ENCODE assay signal across 8 cellular contexts in genomic region chr2:237291138-237291792, GRCh38.
DNase-seq lines count a peak whose midpoint lies in the region; ATAC-seq lines count a peak whose summit lies in the region.

No MANE protein-coding gene starts in this region.

- no peaks in the 10 kb centered on the region for H3K9me3 Mint-ChIP-seq in activated CD4-positive, alpha-beta T cell treated with anti-CD3 and anti-CD28 coated beads, Interleukin-2, amount 10 ng/mL, durations not matched to agents 24 days and 14 days
- peaks cover 2% of the 10 kb centered on the region for H3K9me3 Mint-ChIP-seq in activated CD4-positive, alpha-beta T cell treated with anti-CD3 and anti-CD28 coated beads, Interleukin-2, amount 10 ng/mL, durations not matched to agents 7 days and 5 days

- peak overlapping the region; percentile 16 for H3K4me3 Mint-ChIP-seq in activated CD4-positive, alpha-beta T cell treated with anti-CD3 and anti-CD28 coated beads, Interleukin-2, amount 10 ng/mL, durations not matched to agents 24 days and 14 days
- no peak overlapping the region for H3K4me3 Mint-ChIP-seq in activated CD4-positive, alpha-beta T cell treated with anti-CD3 and anti-CD28 coated beads, Interleukin-2, amount 10 ng/mL, durations not matched to agents 7 days and 5 days

- intact Hi-C loops in activated CD4-positive, alpha-beta T cell treated with anti-CD3 and anti-CD28 coated beads, Interleukin-2, amount 10 ng/mL, durations not matched to agents 24 days and 14 days (cut with micrococcal nuclease): loop anchor here (10.0 kb wide), 1 partner anchor 184 kb away; no protein-coding TSS in a partner anchor

- ATAC-seq in HG02588 (IDR thresholded peaks at IDR 0.05; ENCODE audit: unreplicated experiment) (no peak), HG03342 (IDR thresholded peaks at IDR 0.05; ENCODE audit: unreplicated experiment) (no peak)

- H3K9ac ChIP-seq in skeletal muscle tissue (ENCODE audit: low read depth in 1 of 3, low read length in 3 of 3): peak overlapping the region; percentile 51 to 63 (median 54)

- peaks cover 27% of the 10 kb centered on the region for H3K27me3 Mint-ChIP-seq in activated CD4-positive, alpha-beta T cell treated with anti-CD3 and anti-CD28 coated beads, Interleukin-2, amount 10 ng/mL, durations not matched to agents 24 days and 14 days
- H3K27me3 Mint-ChIP-seq in activated CD4-positive, alpha-beta T cell treated with anti-CD3 and anti-CD28 coated beads, Interleukin-2, amount 10 ng/mL, durations not matched to agents 7 days and 5 days: peaks cover 48% of the 10 kb centered on the region

- H3K4me3 ChIP-seq in skeletal muscle tissue (ENCODE audit: low read length in 3 of 3): peak overlapping the region; percentile 45 to 56 (median 54)

- peaks cover 18 to 20% (median 18%) of the 10 kb centered on the region in 3 donors for H3K4me1 ChIP-seq in skeletal muscle tissue (ENCODE audit: control insufficient read depth in 3 of 3, insufficient read depth in 3 of 3, low read length in 3 of 3)

- H3K36me3 ChIP-seq in skeletal muscle tissue (ENCODE audit: control insufficient read depth in 3 of 3, insufficient read depth in 3 of 3, low read length in 3 of 3): no peaks in the 10 kb centered on the region

- POLR2A ChIA-PET in activated CD4-positive, alpha-beta T cell treated with anti-CD3 and anti-CD28 coated beads, Interleukin-2, amount 10 ng/mL, durations not matched to agents 7 days and 5 days (lab: Charles Lee): no interaction called here

- H3K4me1 Mint-ChIP-seq in activated CD4-positive, alpha-beta T cell treated with anti-CD3 and anti-CD28 coated beads, Interleukin-2, amount 10 ng/mL, durations not matched to agents 24 days and 14 days: peaks cover 4% of the 10 kb centered on the region
- peaks cover 5% of the 10 kb centered on the region for H3K4me1 Mint-ChIP-seq in activated CD4-positive, alpha-beta T cell treated with anti-CD3 and anti-CD28 coated beads, Interleukin-2, amount 10 ng/mL, durations not matched to agents 7 days and 5 days

- peak overlapping the region; percentile 87 for H3K27ac ChIP-seq in skeletal muscle tissue (ENCODE audit: low read depth, low read length)

- peaks cover 0 to 3% (median 0%) of the 10 kb centered on the region in 3 donors for H3K9me3 ChIP-seq in skeletal muscle tissue (ENCODE audit: control insufficient read depth in 3 of 3, low read length in 3 of 3)

- peak overlapping the region; percentile 60 for H3K27ac Mint-ChIP-seq in activated CD4-positive, alpha-beta T cell treated with anti-CD3 and anti-CD28 coated beads, Interleukin-2, amount 10 ng/mL, durations not matched to agents 24 days and 14 days
- no peak overlapping the region for H3K27ac Mint-ChIP-seq in activated CD4-positive, alpha-beta T cell treated with anti-CD3 and anti-CD28 coated beads, Interleukin-2, amount 10 ng/mL, durations not matched to agents 7 days and 5 days

- CTCF ChIA-PET in activated CD4-positive, alpha-beta T cell treated with anti-CD3 and anti-CD28 coated beads, Interleukin-2, amount 10 ng/mL, durations not matched to agents 7 days and 5 days (lab: Charles Lee): no interaction called here

- peak; percentile 58 for DNase-seq in activated CD4-positive, alpha-beta T cell treated with anti-CD3 and anti-CD28 coated beads, Interleukin-2, amount 10 ng/mL, durations not matched to agents 24 days and 14 days
- DNase-seq in activated CD4-positive, alpha-beta T cell treated with anti-CD3 and anti-CD28 coated beads, Interleukin-2, amount 10 ng/mL, durations not matched to agents 7 days and 5 days: no peak
- peak; percentile 76 for DNase-seq in NCI-H524 treated with DMSO at 0.1 percent for 48 hours (lab: John Stamatoyannopoulos, UW)
- DNase-seq in anterior cingulate cortex (lab: John Stamatoyannopoulos, UW): peak in 31 of 58 donors; percentile 7 to 75 (median 24)
- peak; percentile 27 for DNase-seq in iPS-NIHi11 (ENCODE audit: low spot score)

- no peaks in the 10 kb centered on the region for H3K36me3 Mint-ChIP-seq in activated CD4-positive, alpha-beta T cell treated with anti-CD3 and anti-CD28 coated beads, Interleukin-2, amount 10 ng/mL, durations not matched to agents 24 days and 14 days (ENCODE audit: low read depth)
- no peaks in the 10 kb centered on the region for H3K36me3 Mint-ChIP-seq in activated CD4-positive, alpha-beta T cell treated with anti-CD3 and anti-CD28 coated beads, Interleukin-2, amount 10 ng/mL, durations not matched to agents 7 days and 5 days (ENCODE audit: low read depth)

- no peaks in the 10 kb centered on the region for H3K27me3 ChIP-seq in skeletal muscle tissue (ENCODE audit: control insufficient read depth in 3 of 3, insufficient read depth in 3 of 3, low read length in 3 of 3)
